Comparison of ENCODE assay signal across 4 cellular contexts in the genomic region with DNA sequence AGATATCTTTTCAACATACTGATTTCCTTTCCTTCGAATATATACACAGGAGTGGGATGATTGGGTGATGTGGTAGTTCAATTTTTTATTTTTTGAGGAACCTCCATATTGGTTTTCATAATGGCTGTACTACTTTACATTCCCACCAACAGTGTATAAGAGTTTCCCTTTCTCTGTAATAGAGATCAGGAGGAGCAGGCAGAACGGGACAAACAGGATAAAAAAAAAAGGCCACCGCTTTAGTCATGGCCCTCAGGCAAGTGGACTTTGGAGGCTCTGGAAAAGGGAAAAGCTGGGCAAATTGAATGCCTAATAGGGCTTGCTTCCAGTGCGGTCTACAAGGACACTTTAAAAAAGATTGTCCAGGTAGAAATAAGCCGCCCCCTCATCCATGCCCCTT. TPM values are rescaled to one million over a fixed set of nuclear protein-coding genes. Genes with fewer than 3 reads are reported as not detected.
DNase-seq lines count a peak whose midpoint lies in the region; ATAC-seq and TF ChIP-seq lines count a peak whose summit lies in the region.
"Not testable (repeated sequence)": the region's sequence is repeated elsewhere in the genome, so short reads cannot be mapped to it uniquely, and the experiment has no call there.

No MANE protein-coding gene starts in this region.

- H3K4me1 ChIP-seq in PC-3 (ENCODE audit: insufficient read depth, low read length): not testable (repeated sequence)

- POLR2A ChIA-PET in PC-3 (lab: Charles Lee; ENCODE audit: unreplicated experiment): not testable (repeated sequence)

- not testable (repeated sequence) for H3K9ac ChIP-seq in PC-3 (ENCODE audit: low read length)

- not testable (repeated sequence) for ATAC-seq in PC-3
- ATAC-seq in esophagus mucosa: peak; percentile 83

- H3K4me3 ChIP-seq in PC-3 (ENCODE audit: low read length): not testable (repeated sequence)

- not testable (repeated sequence) for H3K36me3 ChIP-seq in PC-3 (ENCODE audit: low read depth, low read length)

- H3K27ac ChIP-seq in PC-3 (ENCODE audit: low read length): not testable (repeated sequence)

- not testable (repeated sequence) for H3K9me2 ChIP-seq in PC-3 (replicated peaks; ENCODE audit: low read length)

- H3K79me2 ChIP-seq in PC-3 (ENCODE audit: low read length): not testable (repeated sequence)

- H4K20me1 ChIP-seq in PC-3 (ENCODE audit: low read length): not testable (repeated sequence)

- H3F3A ChIP-seq in PC-3 (ENCODE audit: low read length, unreplicated experiment): not testable (repeated sequence)

- not testable (repeated sequence) for H2AFZ ChIP-seq in PC-3 (ENCODE audit: low read length)

- H3K9me3 ChIP-seq in PC-3 (ENCODE audit: low read length): not testable (repeated sequence)

- intact Hi-C loops in PC-3 (cut with micrococcal nuclease): not testable (repeated sequence)

- CTCF ChIA-PET in PC-3 (lab: Charles Lee): not testable (repeated sequence)

- 0 out of 2 replicates have a peak overlapping the region, but pooled peaks have one; percentile 34 for H3K4me2 ChIP-seq in PC-3 (ENCODE audit: low read length)

- not testable (repeated sequence) for H3K27me3 ChIP-seq in PC-3 (ENCODE audit: low read length)

- TF ChIP-seq CTCF in PC-3 (conservative IDR thresholded peaks at IDR 0.05; ENCODE audit: low read depth, low read length): not testable (repeated sequence)

- DNase-seq in ELF-1 (ENCODE audit: low read depth, low spot score): peak; percentile 45
- DNase-seq in PC-3: peak; percentile 65
- DNase-seq in RPMI7951 (ENCODE audit: low read depth): peak; percentile 66

- not testable (repeated sequence) for BruUV-seq in PC-3 (replicated peaks; lab: Mats Ljungman, UMichigan)

RNA-seq across cellular contexts. Expression of a gene that starts 30.4 kb away (rescaled TPM):
- 9.4 and 12.3 TPM in 2 replicates for total RNA-seq in PC-3 (2014; rRNA removed)
- 14.7 and 15.1 TPM in 2 replicates for total RNA-seq in RPMI7951 (2014; rRNA removed; shearing (Covaris generic))
- total RNA-seq in esophagus mucosa: 11.4 TPM
